1 cellular context compared by ENCODE assay signal in the genomic region with DNA sequence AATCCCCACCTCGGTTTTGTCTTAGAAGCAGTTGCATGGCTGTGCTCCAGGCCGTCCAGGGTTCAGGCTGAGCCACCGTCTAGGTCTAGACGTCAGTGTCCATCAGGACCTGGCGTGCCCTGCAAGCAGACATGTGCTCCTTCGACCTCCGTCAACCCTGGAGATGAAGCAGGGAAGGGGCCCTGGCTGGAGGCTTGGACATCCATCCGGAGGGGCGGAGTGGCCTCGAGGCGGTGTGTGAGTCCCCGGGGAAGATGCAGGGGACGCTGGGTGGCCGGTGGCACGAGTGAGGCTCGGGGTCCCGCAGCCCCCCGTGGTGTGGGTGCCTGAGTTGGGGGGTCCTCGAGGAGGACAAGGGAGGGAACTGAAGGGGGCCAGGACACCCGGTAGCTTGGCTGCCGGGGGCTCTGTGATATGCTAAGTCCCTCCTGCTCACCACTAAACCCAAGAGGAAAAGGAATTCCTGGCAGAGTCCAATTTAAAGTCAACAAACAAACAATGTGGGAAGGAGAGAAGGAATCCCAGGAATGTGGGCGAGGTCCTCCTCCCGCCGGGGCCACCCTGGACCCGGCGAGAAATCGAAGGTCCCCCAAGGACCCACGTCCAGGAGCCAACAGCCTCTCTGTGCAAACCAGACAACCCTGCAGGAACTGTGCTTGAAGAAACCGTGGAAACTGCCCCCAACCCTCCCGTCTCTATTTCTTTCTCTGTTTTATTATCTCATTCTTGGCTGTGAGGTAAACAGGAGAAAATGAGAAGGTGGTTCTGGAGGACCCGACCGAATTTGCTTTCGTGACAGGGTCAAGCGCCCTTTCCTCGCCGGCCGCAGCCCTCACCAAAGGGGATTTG.
TF ChIP-seq lines count a peak whose summit lies in the region.

No MANE protein-coding gene starts in this region.

TF ChIP-seq in IMR-90, 13 proteins besides CTCF, POLR2A, EP300 and RAD21:
- TF ChIP-seq MAZ (IDR thresholded peaks at IDR 0.05; ENCODE audit: borderline replicate concordance, low read depth, low read length) (no peak), CEBPB (IDR thresholded peaks at IDR 0.05; ENCODE audit: low read depth, low read length) (no peak), RCOR1 (IDR thresholded peaks at IDR 0.05; ENCODE audit: insufficient replicate concordance, low read length) (no peak), MAFK (IDR thresholded peaks at IDR 0.05; ENCODE audit: low read depth, low read length) (no peak), SMC3 (IDR thresholded peaks at IDR 0.05; ENCODE audit: low read depth, low read length) (no peak), FOS (IDR thresholded peaks at IDR 0.05; ENCODE audit: low read depth, low read length) (no peak), NFE2L2 (IDR thresholded peaks at IDR 0.05; ENCODE audit: low read depth, low read length) (no peak), RFX5 (IDR thresholded peaks at IDR 0.05; ENCODE audit: low read depth, low read length) (no peak), CHD1 (IDR thresholded peaks at IDR 0.05; ENCODE audit: low read depth, low read length) (no peak)
- TF ChIP-seq, protein P1, sequence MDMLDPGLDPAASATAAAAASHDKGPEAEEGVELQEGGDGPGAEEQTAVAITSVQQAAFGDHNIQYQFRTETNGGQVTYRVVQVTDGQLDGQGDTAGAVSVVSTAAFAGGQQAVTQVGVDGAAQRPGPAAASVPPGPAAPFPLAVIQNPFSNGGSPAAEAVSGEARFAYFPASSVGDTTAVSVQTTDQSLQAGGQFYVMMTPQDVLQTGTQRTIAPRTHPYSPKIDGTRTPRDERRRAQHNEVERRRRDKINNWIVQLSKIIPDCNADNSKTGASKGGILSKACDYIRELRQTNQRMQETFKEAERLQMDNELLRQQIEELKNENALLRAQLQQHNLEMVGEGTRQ (IDR thresholded peaks at IDR 0.05; ENCODE audit: low read depth, low read length), result no peak
TF ChIP-seq in IMR-90: peak in this region for 0.
